25 cellular contexts compared by ENCODE assay signal in the genomic region with DNA sequence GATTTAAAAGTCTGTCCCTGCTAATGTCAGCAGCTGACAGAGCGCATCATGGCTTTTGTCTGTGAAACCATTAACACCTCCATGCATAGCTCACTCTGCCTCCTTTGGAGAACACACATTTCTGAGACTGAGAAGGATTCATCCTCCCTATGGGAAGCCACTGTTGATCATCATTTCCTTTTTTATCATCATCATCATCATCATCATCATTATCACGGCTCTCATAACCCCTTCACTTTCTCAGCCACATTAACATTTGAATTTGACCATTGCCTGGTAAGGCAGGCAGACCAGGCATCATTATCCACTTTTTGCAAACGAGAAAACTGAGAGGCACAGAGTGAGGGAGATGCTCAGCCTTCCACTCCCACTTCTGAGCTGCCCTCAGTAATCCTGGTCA.
"Had no signal": no experiment of that assay in that cellular context is flagged by ENCODE, and none has a peak within 500 bp of the region (broad histone marks: within the 10 kb centered on the region; RNA-seq: fewer than 3 reads in every experiment).

No MANE protein-coding gene starts in this region.

- H3K27me3 ChIP-seq: hepatocyte, ovary, right atrium auricular region, suprapubic skin, tibial artery, upper lobe of right lung, uterus had no signal

- H3K79me2 ChIP-seq: hepatocyte had no signal

- H3K4me1 ChIP-seq: left ventricle myocardium inferior, right atrium auricular region, suprapubic skin, tibial artery, upper lobe of right lung, uterus had no signal

- H3K27ac ChIP-seq: hepatocyte, left ventricle myocardium inferior, ovary, right atrium auricular region, skin epidermis, suprapubic skin, thoracic aorta, tibial artery, upper lobe of right lung, uterus had no signal

- H3K4me3 Mint-ChIP-seq: mesothelial cell of epicardium; naive B cell; natural killer cell treated with Interleukin-12 subunit alpha and Interleukin-12 subunit beta and Interleukin-15 and Interleukin-18, amount 100 ng/mL, for 72 hours; stimulated activated naive CD8-positive, alpha-beta T cell treated with anti-CD3 and anti-CD28 coated beads, Interleukin-15, Interleukin-2, amounts not matched to agents 100 ng/mL and 50 ng/mL, for 24 hours had no signal

- DNase-seq: islet precursor cell; left ventricle myocardium inferior; mesendoderm; naive B cell; ovary; stimulated activated CD4-positive, alpha-beta T cell treated with anti-CD3 and anti-CD28 coated beads, Interleukin-12 subunit alpha, Interleukin-12 subunit beta, amount 100 ng/mL, for 4 hours; stimulated activated CD4-positive, alpha-beta T cell treated with anti-CD3 and anti-CD28 coated beads, Interleukin-15, amount 100 ng/mL, for 24 hours; stimulated activated CD4-positive, alpha-beta T cell treated with anti-CD3 and anti-CD28 coated beads, Interleukin-2, amount 100 ng/mL, for 24 hours; stimulated activated CD4-positive, alpha-beta T cell treated with anti-CD3 and anti-CD28 coated beads, Interleukin-4, amount 100 ng/mL, for 1 hour; stimulated activated naive CD4-positive, alpha-beta T cell; tibial artery; trophoblast cell; upper lobe of right lung; uterus had no signal

- H3K4me2 ChIP-seq: hepatocyte had no signal

- ATAC-seq: natural killer cell treated with Interleukin-12 subunit alpha and Interleukin-12 subunit beta and Interleukin-15 and Interleukin-18, amount 100 ng/mL, for 72 hours; sciatic nerve; upper lobe of right lung had no signal

- H3K27ac Mint-ChIP-seq: mesothelial cell of epicardium; natural killer cell treated with Interleukin-12 subunit alpha and Interleukin-12 subunit beta and Interleukin-15 and Interleukin-18, amount 100 ng/mL, for 72 hours; progenitor cell of endocrine pancreas; stimulated activated naive CD8-positive, alpha-beta T cell treated with anti-CD3 and anti-CD28 coated beads, Interleukin-15, Interleukin-2, amounts not matched to agents 100 ng/mL and 50 ng/mL, for 24 hours had no signal

- H2AFZ ChIP-seq: hepatocyte had no signal

- H3K9me3 ChIP-seq: left ventricle myocardium inferior, ovary, right atrium auricular region, suprapubic skin, thoracic aorta, tibial artery, upper lobe of right lung, uterus had no signal

- H3K36me3 ChIP-seq: ovary, uterus had no signal

- H3K27me3 Mint-ChIP-seq: naive B cell; natural killer cell treated with Interleukin-12 subunit alpha and Interleukin-12 subunit beta and Interleukin-15 and Interleukin-18, amount 100 ng/mL, for 72 hours; progenitor cell of endocrine pancreas; stimulated activated naive CD8-positive, alpha-beta T cell treated with anti-CD3 and anti-CD28 coated beads, Interleukin-15, Interleukin-2, amounts not matched to agents 100 ng/mL and 50 ng/mL, for 24 hours had no signal

- H3K4me3 ChIP-seq: hepatocyte, left ventricle myocardium inferior, lung, ovary, right atrium auricular region, skin epidermis, suprapubic skin, thoracic aorta, tibial artery, upper lobe of right lung, uterus had no signal
